ENCODE assay signal across 7 cellular contexts in the genomic region with DNA sequence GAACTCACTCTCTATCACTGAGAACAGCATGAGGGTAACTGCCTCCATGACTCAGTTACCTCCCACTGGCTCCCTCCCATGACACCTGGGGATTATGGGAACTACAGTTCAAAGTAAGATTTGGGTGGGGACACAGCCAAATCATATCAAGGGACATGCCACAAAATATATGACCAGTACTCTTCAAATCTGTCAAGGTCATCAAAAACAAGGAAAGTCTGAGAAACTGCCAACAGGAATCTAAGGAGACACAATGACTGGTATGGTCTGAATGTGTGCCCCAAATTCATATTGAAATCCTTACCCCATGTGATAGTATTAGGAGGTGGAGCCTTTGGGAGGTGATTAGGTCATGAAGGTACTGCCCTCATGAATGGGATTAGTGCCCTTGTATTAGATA.
"Had no signal": no experiment of that assay in that cellular context is flagged by ENCODE, and none has a peak within 500 bp of the region (broad histone marks: within the 10 kb centered on the region; RNA-seq: fewer than 3 reads in every experiment).

No MANE protein-coding gene starts in this region.

- DNase-seq: Karpas-422, Kasumi-1, KBM-7, KG1 had no signal

- FAIRE-seq: HTR-8/SVneo had no signal

- H3K9ac ChIP-seq: KMS-11 had no signal

- H3K27ac ChIP-seq: HL-60, KMS-11 had no signal

- H3K4me2 ChIP-seq: KMS-11 had no signal
